22 cellular contexts compared by ENCODE assay signal in genomic region chr19:38309615-38310278, GRCh38.
"Had no signal": no experiment of that assay in that cellular context is flagged by ENCODE, and none has a peak within 500 bp of the region (broad histone marks: within the 10 kb centered on the region; RNA-seq: fewer than 3 reads in every experiment).

No MANE protein-coding gene starts in this region.

- DNase-seq: hypothalamus; immature natural killer cell; left ventricle myocardium inferior; mesendoderm; naive B cell; natural killer cell; nephron progenitor cell; retina; stimulated activated CD4-positive, alpha-beta T cell treated with anti-CD3 and anti-CD28 coated beads, Interleukin-4, amount 100 ng/mL, for 24 hours; stimulated activated naive CD4-positive, alpha-beta T cell; tibial artery; trophoblast cell; upper lobe of right lung; uterus had no signal

- H3K27me3 ChIP-seq: neural progenitor cell, pancreas, suprapubic skin, tibial artery, upper lobe of right lung, uterus had no signal

- H3K27ac ChIP-seq: left ventricle myocardium inferior, neural progenitor cell, pancreas, prostate gland, skin epidermis, suprapubic skin, thoracic aorta, tibial artery, upper lobe of right lung, uterus had no signal

- H3K4me3 ChIP-seq: left ventricle myocardium inferior, lung, neural progenitor cell, pancreas, prostate gland, skin epidermis, suprapubic skin, thoracic aorta, tibial artery, upper lobe of right lung, uterus had no signal

- H2AFZ ChIP-seq: neural progenitor cell had no signal

- H3K4me2 ChIP-seq: neural progenitor cell had no signal

- H3K9me3 ChIP-seq: left ventricle myocardium inferior, pancreas, prostate gland, suprapubic skin, thoracic aorta, tibial artery, upper lobe of right lung, uterus had no signal

- FAIRE-seq: islet of Langerhans, pancreas had no signal

- H3K4me1 ChIP-seq: neural progenitor cell, prostate gland, tibial artery, uterus had no signal

- H3K9ac ChIP-seq: neural progenitor cell had no signal

- H3K36me3 ChIP-seq: neural progenitor cell, pancreas, uterus had no signal
